8 cellular contexts compared by ENCODE assay signal in genomic region chr15:66883322-66883911, GRCh38.
A peak's percentile ranks its signal among the peaks of the same experiment; 100 is the strongest.
DNase-seq lines count a peak whose midpoint lies in the region; ATAC-seq and TF ChIP-seq lines count a peak whose summit lies in the region.

No MANE protein-coding gene starts in this region.

- peak; percentile 80 for ATAC-seq in left lung

- H3K36me3 ChIP-seq in MG63, result peaks cover 17% of the 10 kb centered on the region
- H3K36me3 ChIP-seq in left lung, result no peaks in the 10 kb centered on the region
- H3K36me3 ChIP-seq in tibial artery, result no peaks in the 10 kb centered on the region

- H3K9me3 ChIP-seq in MG63 (peaks cover 13% of the 10 kb centered on the region), left lung (peaks cover 0 to 2% of the 10 kb centered on the region in 2 donors), tibial artery (no peaks in the 10 kb centered on the region)

- no peak overlapping the region for H3K4me3 ChIP-seq in MG63
- no peak overlapping the region for H3K4me3 ChIP-seq in coronary artery
- no peak overlapping the region for H3K4me3 ChIP-seq in left lung
- H3K4me3 ChIP-seq in tibial artery, result no peak overlapping the region

- no peak for TF ChIP-seq CTCF in coronary artery (IDR thresholded peaks at IDR 0.05)
- no peak for TF ChIP-seq CTCF in left lung (IDR thresholded peaks at IDR 0.05)
- TF ChIP-seq CTCF in tibial artery (IDR thresholded peaks at IDR 0.05), result no peak

- H3K27ac ChIP-seq in coronary artery (peak overlapping the region; percentile 53 to 88), left lung (peak overlapping the region; percentile 43 to 75), tibial artery (peak overlapping the region; percentile 18 to 72)

- DNase-seq in ACHN, result peak; percentile 99
- DNase-seq in MG63, result peak; percentile 99
- DNase-seq in coronary artery (ENCODE audit: low spot score), result peak; percentile 99
- peak in 1 of 2 donors; percentile 88 for DNase-seq in left lung
- DNase-seq in tibial artery, result peak; percentile 96 to 97
- no peak for DNase-seq in NCI-H1092 treated with DMSO at 0.1 percent for 48 hours (lab: John Stamatoyannopoulos, UW)
- DNase-seq in cortex of kidney (lab: John Stamatoyannopoulos, UW), result no peak
- no peak for DNase-seq in T-helper 2 cell

- no peaks in the 10 kb centered on the region for H3K27me3 ChIP-seq in MG63
- H3K27me3 ChIP-seq in left lung, result no peaks in the 10 kb centered on the region
- H3K27me3 ChIP-seq in tibial artery, result no peaks in the 10 kb centered on the region

- in situ Hi-C loops in ACHN (cut with HindIII; ENCODE audit: low pct_ligation_motif_present, low pct_unique_long_range_greater_than_20kb, low sequenced_read_pairs), result no loop called here

- intact Hi-C loops in left lung (cut with DNase I) (no loop called here), tibial artery (cut with DNase I; ENCODE audit: low total_unique reads) (no loop called here)

- H3K4me1 ChIP-seq in left lung, result peaks cover 11% of the 10 kb centered on the region in 2 donors
- peaks cover 0 to 44% (median 30%) of the 10 kb centered on the region in 4 donors for H3K4me1 ChIP-seq in tibial artery

Comparison
In these comparisons a context has a peak if more than half of its experiments do, and no peak if none do; other contexts are left out.
1. DNase-seq: peak in ACHN (single experiment), MG63 (single experiment), coronary artery (single experiment) and tibial artery (2 of 2); none in NCI-H1092 treated with DMSO at 0.1 percent for 48 hours (single experiment), cortex of kidney (single experiment) and T-helper 2 cell (0 of 5).
2. Peak in every context shown above with its lines, with median percentiles within 50 percentile points of each other: H3K27ac ChIP-seq.